In genomic region chr19:842802-843179, GRCh38 we compare ENCODE assay signal across 12 cellular contexts. TPM values are rescaled to one million over a fixed set of nuclear protein-coding genes. Genes with fewer than 3 reads are reported as not detected.
"Had no signal": no experiment of that assay in that cellular context is flagged by ENCODE, and none has a peak within 500 bp of the region (broad histone marks: within the 10 kb centered on the region; RNA-seq: fewer than 3 reads in every experiment).

No MANE protein-coding gene starts in this region.

RNA-seq across cellular contexts. Expression of gene PRTN3, which starts 2.0 kb away (rescaled TPM):
- total RNA-seq: activated CD4-positive, alpha-beta T cell treated with anti-CD3 and anti-CD28 coated beads for 36 hours; activated CD4-positive, alpha-beta T cell treated with anti-CD3 and anti-CD28 coated beads, Interleukin-2, amount 10 ng/mL, durations not matched to agents 7 days and 5 days; activated CD8-positive, alpha-beta T cell treated with anti-CD3 and anti-CD28 coated beads, Interleukin-2, amount 10 ng/mL, durations not matched to agents 7 days and 5 days; activated naive CD8-positive, alpha-beta T cell treated with anti-CD3 and anti-CD28 coated beads, Interleukin-2, amount 10 ng/mL, durations not matched to agents 7 days and 5 days; activated T-helper 2 cell treated with anti-CD3 and anti-CD28 coated beads, Interferon-gamma antibody, Interleukin-2, Interleukin-4, amounts not matched to agents 10 μg/mL and 5 μg/mL and 100 μg/mL, durations not matched to agents 14 hours and 24 hours and 36 hours; ascending aorta; M059J; OCI-LY7; RPMI7951; SJSA1 had no signal
- polyA plus RNA-seq: SK-N-SH had no signal

RNA-seq across cellular contexts. Expression of gene ELANE, which starts 9.3 kb away (rescaled TPM):
- total RNA-seq: activated CD4-positive, alpha-beta T cell treated with anti-CD3 and anti-CD28 coated beads for 36 hours; activated CD4-positive, alpha-beta T cell treated with anti-CD3 and anti-CD28 coated beads, Interleukin-2, amount 10 ng/mL, durations not matched to agents 7 days and 5 days; activated CD8-positive, alpha-beta T cell treated with anti-CD3 and anti-CD28 coated beads, Interleukin-2, amount 10 ng/mL, durations not matched to agents 7 days and 5 days; activated naive CD8-positive, alpha-beta T cell treated with anti-CD3 and anti-CD28 coated beads, Interleukin-2, amount 10 ng/mL, durations not matched to agents 7 days and 5 days; activated T-helper 2 cell treated with anti-CD3 and anti-CD28 coated beads, Interferon-gamma antibody, Interleukin-2, Interleukin-4, amounts not matched to agents 10 μg/mL and 5 μg/mL and 100 μg/mL, durations not matched to agents 14 hours and 24 hours and 36 hours; ascending aorta; M059J; OCI-LY7; RPMI7951; SJSA1 had no signal
- polyA plus RNA-seq: SK-N-SH had no signal

RNA-seq across cellular contexts. Expression of gene AZU1, which starts 15.2 kb away (rescaled TPM):
- total RNA-seq: activated CD4-positive, alpha-beta T cell treated with anti-CD3 and anti-CD28 coated beads for 36 hours; activated CD4-positive, alpha-beta T cell treated with anti-CD3 and anti-CD28 coated beads, Interleukin-2, amount 10 ng/mL, durations not matched to agents 7 days and 5 days; activated CD8-positive, alpha-beta T cell treated with anti-CD3 and anti-CD28 coated beads, Interleukin-2, amount 10 ng/mL, durations not matched to agents 7 days and 5 days; activated T-helper 2 cell treated with anti-CD3 and anti-CD28 coated beads, Interferon-gamma antibody, Interleukin-2, Interleukin-4, amounts not matched to agents 10 μg/mL and 5 μg/mL and 100 μg/mL, durations not matched to agents 14 hours and 24 hours and 36 hours; ascending aorta; M059J; OCI-LY7; RPMI7951; SJSA1 had no signal

RNA-seq across cellular contexts. Expression of gene PLPPR3, which starts 21.0 kb away (rescaled TPM):
- total RNA-seq: activated CD4-positive, alpha-beta T cell treated with anti-CD3 and anti-CD28 coated beads for 36 hours; activated CD4-positive, alpha-beta T cell treated with anti-CD3 and anti-CD28 coated beads, Interleukin-2, amount 10 ng/mL, durations not matched to agents 7 days and 5 days; activated CD8-positive, alpha-beta T cell treated with anti-CD3 and anti-CD28 coated beads, Interleukin-2, amount 10 ng/mL, durations not matched to agents 7 days and 5 days; activated naive CD8-positive, alpha-beta T cell treated with anti-CD3 and anti-CD28 coated beads, Interleukin-2, amount 10 ng/mL, durations not matched to agents 7 days and 5 days; activated T-helper 2 cell treated with anti-CD3 and anti-CD28 coated beads, Interferon-gamma antibody, Interleukin-2, Interleukin-4, amounts not matched to agents 10 μg/mL and 5 μg/mL and 100 μg/mL, durations not matched to agents 14 hours and 24 hours and 36 hours; ascending aorta; cardiac septum; OCI-LY7; RPMI7951 had no signal
